Comparison of ENCODE assay signal across 2 cellular contexts in genomic region chr10:97384156-97384555, GRCh38.
TF ChIP-seq lines count a peak whose summit lies in the region.

No MANE protein-coding gene starts in this region.

TF ChIP-seq in HepG2, 621 proteins besides CTCF, POLR2A, EP300 and RAD21:
- peak; percentile 23 for TF ChIP-seq AGO2 (optimal IDR thresholded peaks at IDR 0.05; ENCODE audit: low read depth, low read length)
- no peak for TF ChIP-seq ZNF576 (CRISPR knock-in tag; IDR thresholded peaks at IDR 0.05)

TF ChIP-seq in K562, 482 proteins besides CTCF, POLR2A, EP300 and RAD21:
- no peak for TF ChIP-seq THRA (IDR thresholded peaks at IDR 0.05)
- no peak for TF ChIP-seq NR4A1 (CRISPR knock-in tag; IDR thresholded peaks at IDR 0.05)
- TF ChIP-seq NR4A1 (tag; IDR thresholded peaks at IDR 0.05), result no peak
- peak; percentile 39; the same call in 1 of the 2 replicates for TF ChIP-seq RBFOX2 (IDR thresholded peaks at IDR 0.05; ENCODE audit: low read depth, low read length)
- TF ChIP-seq POLR2G (IDR thresholded peaks at IDR 0.05; ENCODE audit: low read depth, low read length), result peak; percentile 20; the same call in 1 of the 2 replicates
